In the genomic region with DNA sequence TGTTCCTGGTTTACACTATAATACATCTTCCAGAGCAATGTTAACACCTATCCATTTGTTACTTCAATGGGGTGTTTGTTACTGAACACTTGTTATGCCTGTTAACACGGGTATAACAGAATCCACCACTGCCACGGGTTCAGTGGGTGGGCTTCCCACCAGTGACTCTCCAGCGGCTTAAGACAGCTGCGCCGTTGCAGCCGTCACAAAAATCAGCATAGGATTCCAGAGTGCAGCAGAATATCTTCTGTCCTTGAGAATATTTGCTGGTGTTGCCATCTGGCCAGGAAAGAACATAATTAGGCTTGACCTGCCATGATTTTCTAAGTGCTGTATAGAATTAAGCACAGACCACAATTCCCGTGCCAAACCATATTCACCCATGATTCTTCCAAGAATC, we compare ENCODE assay signal across 20 cellular contexts.
DNase-seq lines count a peak whose midpoint lies in the region; ATAC-seq and TF ChIP-seq lines count a peak whose summit lies in the region.
"Had no signal": no experiment of that assay in that cellular context is flagged by ENCODE, and none has a peak within 500 bp of the region (broad histone marks: within the 10 kb centered on the region; RNA-seq: fewer than 3 reads in every experiment).

No MANE protein-coding gene starts in this region.

- peaks cover 10% of the 10 kb centered on the region for H3K9me3 Mint-ChIP-seq in neural progenitor cell
- H3K9me3 Mint-ChIP-seq: CD4-positive, alpha-beta T cell; CD8-positive, alpha-beta T cell had no signal

- TF ChIP-seq EP300 in esophagus muscularis mucosa (IDR thresholded peaks at IDR 0.05) = no peak

- no peak overlapping the region for H3K4me3 Mint-ChIP-seq in neural progenitor cell
- H3K4me3 Mint-ChIP-seq: B cell; CD4-positive, alpha-beta T cell; CD8-positive, alpha-beta T cell had no signal

- 85% methylated on average over 7 of the region's 7 CpGs for WGBS in esophagus muscularis mucosa

- H3K36me3 Mint-ChIP-seq in neural progenitor cell = no peaks in the 10 kb centered on the region
- H3K36me3 Mint-ChIP-seq: CD8-positive, alpha-beta T cell had no signal

- TF ChIP-seq POLR2A in esophagus muscularis mucosa (IDR thresholded peaks at IDR 0.05; ENCODE audit: low read depth) = no peak

- H3K27ac Mint-ChIP-seq in neural progenitor cell = peak overlapping the region; percentile 55
- H3K27ac Mint-ChIP-seq: B cell; CD4-positive, alpha-beta T cell; CD8-positive, alpha-beta T cell had no signal

- H3F3A ChIP-seq in neural progenitor cell (ENCODE audit: low read depth) = peaks cover 4% of the 10 kb centered on the region

- H3K79me2 ChIP-seq in neural progenitor cell (ENCODE audit: low read depth) (no peaks in the 10 kb centered on the region), Karpas-422 (ENCODE audit: low read length) (no peaks in the 10 kb centered on the region)

- H3K36me3 ChIP-seq in esophagus muscularis mucosa (no peaks in the 10 kb centered on the region), neural progenitor cell (no peaks in the 10 kb centered on the region), Karpas-422 (ENCODE audit: insufficient read depth, low read length) (no peaks in the 10 kb centered on the region)
- H3K36me3 ChIP-seq: BLaER1 treated with 17β-estradiol and CSF1 and Interleukin-3, amounts not matched to agents 10 nM and 100 nM had no signal

- H3K9ac ChIP-seq in neural progenitor cell (no peak overlapping the region), Karpas-422 (ENCODE audit: low read length) (no peak overlapping the region)
- H3K9ac ChIP-seq: BLaER1 treated with 17β-estradiol and CSF1 and Interleukin-3, amounts not matched to agents 10 nM and 100 nM had no signal

- H3K9me3 ChIP-seq in esophagus muscularis mucosa (no peaks in the 10 kb centered on the region), neural progenitor cell (ENCODE audit: low read depth) (no peaks in the 10 kb centered on the region), Karpas-422 (ENCODE audit: low read length) (no peaks in the 10 kb centered on the region)

- TF ChIP-seq CTCF in astrocyte of the cerebellum (IDR thresholded peaks at IDR 0.05; ENCODE audit: low read depth, low read length, missing control alignments) (no peak), esophagus muscularis mucosa (IDR thresholded peaks at IDR 0.05) (no peak), neural progenitor cell (IDR thresholded peaks at IDR 0.05) (no peak)

- H3K9me2 ChIP-seq in Karpas-422 (replicated peaks; ENCODE audit: insufficient read depth, low read length) = no peaks in the 10 kb centered on the region

- intact Hi-C loops in esophagus muscularis mucosa (cut with DNase I) = no loop called here
- intact Hi-C loops in sciatic nerve (cut with DNase I) = no loop called here
- intact Hi-C loops in left colon (cut with DNase I, micrococcal nuclease) = no loop called here

- DNase-seq in NCI-H524 treated with DMSO at 0.1 percent for 48 hours (lab: John Stamatoyannopoulos, UW) = peak; percentile 23
- DNase-seq in astrocyte of the cerebellum (ENCODE audit: low read depth) = peak; percentile 6
- peak; percentile 68 for DNase-seq in esophagus muscularis mucosa (ENCODE audit: extremely low spot score)
- no peak for DNase-seq in neural progenitor cell (ENCODE audit: low spot score)
- DNase-seq in Karpas-422 = no peak
- no peak for DNase-seq in sciatic nerve (ENCODE audit: low spot score)
- no peak for DNase-seq in left colon
- DNase-seq in activated T-cell treated with anti-CD3 and anti-CD28 coated beads, Interleukin-2, amount 50 U/mL, for 1 hour = no peak
- DNase-seq: 8988T; ACHN; AML-193; Caco-2; Calu3; CD4-positive, alpha-beta T cell; CD8-positive, alpha-beta T cell; DMS79 treated with DMSO at 0.1 percent for 48 hours; GF-D8 had no signal

- ATAC-seq in sciatic nerve (no peak), left colon (no peak)
- ATAC-seq: CD8-positive, alpha-beta T cell had no signal

- H3K4me1 ChIP-seq in esophagus muscularis mucosa (no peaks in the 10 kb centered on the region), neural progenitor cell (peaks cover 3% of the 10 kb centered on the region), Karpas-422 (ENCODE audit: low read length) (no peaks in the 10 kb centered on the region)
- H3K4me1 ChIP-seq: BLaER1 treated with 17β-estradiol and CSF1 and Interleukin-3, amounts not matched to agents 10 nM and 100 nM; Caco-2 had no signal

- H3K4me3 ChIP-seq in astrocyte of the cerebellum (ENCODE audit: low read depth, low read length) (no peak overlapping the region), esophagus muscularis mucosa (no peak overlapping the region), neural progenitor cell (no peak overlapping the region), Karpas-422 (ENCODE audit: low read length) (no peak overlapping the region)
- H3K4me3 ChIP-seq: BLaER1 treated with 17β-estradiol and CSF1 and Interleukin-3, amounts not matched to agents 10 nM and 100 nM had no signal

- H3K4me2 ChIP-seq in neural progenitor cell (no peak overlapping the region), Karpas-422 (ENCODE audit: low read depth, low read length, poor library complexity, severe bottlenecking) (no peak overlapping the region)
- H3K4me2 ChIP-seq: BLaER1 treated with 17β-estradiol and CSF1 and Interleukin-3, amounts not matched to agents 10 nM and 100 nM had no signal

- H3K27me3 ChIP-seq in esophagus muscularis mucosa = no peaks in the 10 kb centered on the region
- H3K27me3 ChIP-seq in neural progenitor cell = peaks cover 3% of the 10 kb centered on the region
- no peaks in the 10 kb centered on the region for H3K27me3 ChIP-seq in Karpas-422 (ENCODE audit: low read length)
- H3K27me3 ChIP-seq: BLaER1 treated with 17β-estradiol and CSF1 and Interleukin-3, amounts not matched to agents 10 nM and 100 nM had no signal

- H2AFZ ChIP-seq in neural progenitor cell (replicated peaks) (no peak overlapping the region), Karpas-422 (ENCODE audit: low read length) (no peak overlapping the region)

- no peaks in the 10 kb centered on the region for H4K20me1 ChIP-seq in neural progenitor cell (ENCODE audit: low read depth)
- H4K20me1 ChIP-seq in Karpas-422 (ENCODE audit: insufficient read depth, low read depth, low read length) = no peaks in the 10 kb centered on the region
- H4K20me1 ChIP-seq: BLaER1 treated with 17β-estradiol and CSF1 and Interleukin-3, amounts not matched to agents 10 nM and 100 nM had no signal

- H3K4me1 Mint-ChIP-seq in neural progenitor cell = peaks cover 33% of the 10 kb centered on the region
- H3K4me1 Mint-ChIP-seq: B cell had no signal

- H3K27ac ChIP-seq in esophagus muscularis mucosa (replicated peaks in 1 of 4) (no peak overlapping the region), neural progenitor cell (no peak overlapping the region), Karpas-422 (ENCODE audit: low read length) (no peak overlapping the region)
- H3K27ac ChIP-seq: BLaER1 treated with 17β-estradiol and CSF1 and Interleukin-3, amounts not matched to agents 10 nM and 100 nM; C4-2B had no signal

- in situ Hi-C loops in astrocyte of the cerebellum (cut with HindIII; ENCODE audit: low sequenced_read_pairs) = no loop called here

- H3K27me3 Mint-ChIP-seq in neural progenitor cell (ENCODE audit: insufficient read depth, low read depth) = peaks cover 16% of the 10 kb centered on the region

Comparison
In these comparisons a context has a peak if more than half of its experiments do, and no peak if none do; other contexts are left out.
1. DNase-seq: peak in NCI-H524 treated with DMSO at 0.1 percent for 48 hours (single experiment), astrocyte of the cerebellum (single experiment) and esophagus muscularis mucosa (single experiment); none in neural progenitor cell (single experiment), Karpas-422 (single experiment), sciatic nerve (single experiment), left colon (0 of 2) and activated T-cell treated with anti-CD3 and anti-CD28 coated beads, Interleukin-2, amount 50 U/mL, for 1 hour (single experiment).